ENCODE assay signal across 1 cellular context in the genomic region with DNA sequence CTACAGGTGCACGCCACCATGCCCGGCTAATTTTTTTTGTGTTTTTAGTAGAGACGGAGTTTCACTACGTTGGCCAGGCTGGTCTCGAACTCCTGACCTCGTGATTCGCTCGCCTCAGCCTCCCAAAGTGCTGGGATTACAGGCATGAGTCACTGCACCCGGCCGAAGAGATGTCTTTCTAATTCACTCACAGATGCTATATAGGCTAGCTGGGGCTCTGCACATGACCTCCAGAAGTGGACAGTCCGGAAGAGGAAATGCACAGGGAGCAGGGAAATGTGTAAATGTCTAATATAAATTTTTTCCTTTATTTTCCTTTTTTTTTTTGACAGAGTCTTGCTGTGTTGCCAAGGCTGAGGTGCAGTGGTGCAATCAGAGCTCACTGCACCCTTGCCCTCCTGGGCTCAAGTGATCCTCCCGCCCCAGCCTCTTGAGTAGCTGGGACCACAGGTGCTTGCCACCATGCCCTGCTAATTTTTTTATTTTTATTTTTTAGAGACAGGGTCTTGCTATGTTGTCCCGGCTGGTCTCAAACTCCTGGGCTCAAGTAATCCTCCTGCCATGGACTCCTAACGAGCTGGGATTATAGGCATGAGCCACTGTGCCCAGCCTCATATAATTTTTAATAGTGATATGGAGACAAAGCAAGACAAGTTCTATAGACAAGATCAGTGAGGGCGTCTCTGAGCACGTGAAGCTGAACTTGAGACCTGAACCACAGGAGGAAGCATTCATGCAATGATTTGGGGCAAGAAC.
TF ChIP-seq lines count a peak whose summit lies in the region.

No MANE protein-coding gene starts in this region.

TF ChIP-seq in GM12878, 131 proteins besides CTCF, POLR2A, EP300 and RAD21:
- no peak for TF ChIP-seq EED (IDR thresholded peaks at IDR 0.05; ENCODE audit: low read depth)
- TF ChIP-seq KAT2A (conservative IDR thresholded peaks at IDR 0.05; ENCODE audit: control insufficient read depth, low read depth, low read length) = no peak
- TF ChIP-seq, protein P1, sequence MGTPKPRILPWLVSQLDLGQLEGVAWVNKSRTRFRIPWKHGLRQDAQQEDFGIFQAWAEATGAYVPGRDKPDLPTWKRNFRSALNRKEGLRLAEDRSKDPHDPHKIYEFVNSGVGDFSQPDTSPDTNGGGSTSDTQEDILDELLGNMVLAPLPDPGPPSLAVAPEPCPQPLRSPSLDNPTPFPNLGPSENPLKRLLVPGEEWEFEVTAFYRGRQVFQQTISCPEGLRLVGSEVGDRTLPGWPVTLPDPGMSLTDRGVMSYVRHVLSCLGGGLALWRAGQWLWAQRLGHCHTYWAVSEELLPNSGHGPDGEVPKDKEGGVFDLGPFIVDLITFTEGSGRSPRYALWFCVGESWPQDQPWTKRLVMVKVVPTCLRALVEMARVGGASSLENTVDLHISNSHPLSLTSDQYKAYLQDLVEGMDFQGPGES (IDR thresholded peaks at IDR 0.05) = no peak
- no peak for TF ChIP-seq PAX5 (IDR thresholded peaks at IDR 0.05; ENCODE audit: borderline replicate concordance, low read depth, low read length)
- no peak for TF ChIP-seq KLF5 (IDR thresholded peaks at IDR 0.05; ENCODE audit: partially characterized antibody)
